In the genomic region with DNA sequence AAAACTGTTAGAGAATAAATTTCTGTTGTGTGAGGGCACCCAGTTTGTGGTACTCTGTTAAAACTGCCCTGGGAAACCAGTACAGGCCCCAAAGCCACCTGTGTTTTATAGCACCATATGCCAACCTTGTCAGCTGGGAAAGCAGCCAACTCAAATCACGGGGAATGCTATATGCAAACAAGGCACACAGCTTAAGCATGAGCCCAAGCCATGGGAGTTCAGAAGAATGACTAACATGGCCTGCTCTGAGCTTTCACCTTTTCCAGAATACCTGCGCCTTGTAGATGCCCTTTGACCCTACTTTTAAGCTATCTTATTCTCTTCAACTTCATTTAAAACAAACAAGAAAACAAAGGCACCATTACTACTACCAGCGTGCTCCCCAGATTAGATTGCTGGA, we compare ENCODE assay signal across 14 cellular contexts. TPM values are rescaled to one million over a fixed set of nuclear protein-coding genes. Genes with fewer than 3 reads are reported as not detected.
DNase-seq lines count a peak whose midpoint lies in the region; TF ChIP-seq lines count a peak whose summit lies in the region.
"Had no signal": no experiment of that assay in that cellular context is flagged by ENCODE, and none has a peak within 500 bp of the region (broad histone marks: within the 10 kb centered on the region; RNA-seq: fewer than 3 reads in every experiment).

No MANE protein-coding gene starts in this region.

- H3K27me3 Mint-ChIP-seq in MCF 10A (ENCODE audit: insufficient read depth, unreplicated experiment) = no peaks in the 10 kb centered on the region
- H3K27me3 Mint-ChIP-seq: activated naive CD8-positive, alpha-beta T cell had no signal

- CTCF ChIA-PET in MCF 10A (lab: Yijun Ruan, JAX) = interaction anchor here (0.6 to 1.6 kb wide), 5 partner anchors 15 to 753 kb away, joined by 3 to 6 read pairs (median 3); no protein-coding TSS in a partner anchor

- H3K9me3 ChIP-seq in breast epithelium = no peaks in the 10 kb centered on the region
- H3K9me3 ChIP-seq: gastrocnemius medialis had no signal

- H3K36me3 ChIP-seq in breast epithelium = no peaks in the 10 kb centered on the region
- H3K36me3 ChIP-seq: gastrocnemius medialis had no signal

- TF ChIP-seq CTCF in MCF 10A (IDR thresholded peaks at IDR 0.05; ENCODE audit: unreplicated experiment) (no peak), breast epithelium (IDR thresholded peaks at IDR 0.05) (no peak)

- H3K27ac ChIP-seq in breast epithelium = peak overlapping the region in 1 of 2 donors; percentile 4
- peak overlapping the region; percentile 53 for H3K27ac ChIP-seq in epithelial cell of prostate

- no TSS peak for BruUV-seq in MCF 10A (replicated peaks; lab: Mats Ljungman, UMichigan)

- no peaks in the 10 kb centered on the region for H3K9me3 Mint-ChIP-seq in MCF 10A (ENCODE audit: unreplicated experiment)
- H3K9me3 Mint-ChIP-seq: activated CD4-positive, alpha-beta memory T cell treated with anti-CD3 and anti-CD28 coated beads, Interleukin-2, amount 10 ng/mL, durations not matched to agents 7 days and 5 days had no signal

- H3K4me3 ChIP-seq in breast epithelium = no peak overlapping the region
- H3K4me3 ChIP-seq: gastrocnemius medialis had no signal

- DNase-seq in MCF 10A (ENCODE audit: unreplicated experiment) (peak; percentile 78), breast epithelium (ENCODE audit: low spot score in 2 of 2) (no peak), NCI-H526 (lab: John Stamatoyannopoulos, UW) (peak; percentile 33 to 82), epithelial cell of prostate (ENCODE audit: low read depth, low spot score) (peak; percentile 45), HCEC 1CT (no peak), UCSD-AML1 (lab: John Stamatoyannopoulos, UW; ENCODE audit: unreplicated experiment) (no peak)
- no peak for DNase-seq in activated CD4-positive, CD25-positive, alpha-beta regulatory T cell treated with anti-CD3 and anti-CD28 coated beads, Interleukin-2, amount 50 U/mL, for 72 hours
- DNase-seq in effector CD4-positive, alpha-beta T cell = no peak
- DNase-seq: activated CD4-positive, alpha-beta memory T cell treated with anti-CD3 and anti-CD28 coated beads, Interleukin-2, amount 10 ng/mL, durations not matched to agents 7 days and 5 days; cortex of kidney; gastrocnemius medialis; left cardiac atrium; stimulated activated CD4-positive, alpha-beta T cell treated with anti-CD3 and anti-CD28 coated beads, Interleukin-4, amount 100 ng/mL, for 4 hours had no signal

- intact Hi-C loops in MCF 10A (cut with micrococcal nuclease) = no loop called here
- intact Hi-C loops in breast epithelium (cut with DNase I; ENCODE audit: low total_unique reads) = no loop called here

- no peak overlapping the region for H3K4me3 Mint-ChIP-seq in MCF 10A (ENCODE audit: unreplicated experiment)
- H3K4me3 Mint-ChIP-seq: activated CD4-positive, alpha-beta memory T cell treated with anti-CD3 and anti-CD28 coated beads, Interleukin-2, amount 10 ng/mL, durations not matched to agents 7 days and 5 days; activated naive CD8-positive, alpha-beta T cell had no signal

- POLR2A ChIA-PET in MCF 10A (lab: Yijun Ruan, JAX) = interaction anchor here (1.5 to 1.7 kb wide), 2 partner anchors 10 to 14 kb away, joined by 4 to 5 read pairs; no protein-coding TSS in a partner anchor

- peaks cover 8% of the 10 kb centered on the region for H3K36me3 Mint-ChIP-seq in MCF 10A (ENCODE audit: insufficient read depth, unreplicated experiment)
- H3K36me3 Mint-ChIP-seq: activated naive CD8-positive, alpha-beta T cell had no signal

- no peak for TF ChIP-seq POLR2A in breast epithelium (IDR thresholded peaks at IDR 0.05)

- H3K4me1 ChIP-seq in breast epithelium = no peaks in the 10 kb centered on the region

- peaks cover 40% of the 10 kb centered on the region for H3K4me1 Mint-ChIP-seq in MCF 10A (ENCODE audit: insufficient read depth, unreplicated experiment)

- H3K27ac Mint-ChIP-seq in MCF 10A (ENCODE audit: low read depth, unreplicated experiment) = peak overlapping the region; percentile 3
- H3K27ac Mint-ChIP-seq: activated CD4-positive, alpha-beta memory T cell treated with anti-CD3 and anti-CD28 coated beads, Interleukin-2, amount 10 ng/mL, durations not matched to agents 7 days and 5 days; activated naive CD8-positive, alpha-beta T cell had no signal

- H3K27me3 ChIP-seq in breast epithelium = no peaks in the 10 kb centered on the region
- H3K27me3 ChIP-seq: gastrocnemius medialis had no signal

RNA-seq across cellular contexts. Expression of a gene that starts 5.5 kb away (rescaled TPM):
- total RNA-seq in MCF 10A (2022) = 23.4 and 28.6 TPM in 2 replicates
- total RNA-seq in breast epithelium = 10 to 100 TPM; 33.1 to 39.0 (median 33.2) TPM

Comparison
In these comparisons a context has a peak if more than half of its experiments do, and no peak if none do; other contexts are left out.
1. DNase-seq: peak in MCF 10A (single experiment), NCI-H526 (2 of 2) and epithelial cell of prostate (single experiment); none in breast epithelium (0 of 2), HCEC 1CT (single experiment), UCSD-AML1 (single experiment), activated CD4-positive, CD25-positive, alpha-beta regulatory T cell treated with anti-CD3 and anti-CD28 coated beads, Interleukin-2, amount 50 U/mL, for 72 hours (single experiment) and effector CD4-positive, alpha-beta T cell (single experiment).